ENCODE assay signal across 1 cellular context in the genomic region with DNA sequence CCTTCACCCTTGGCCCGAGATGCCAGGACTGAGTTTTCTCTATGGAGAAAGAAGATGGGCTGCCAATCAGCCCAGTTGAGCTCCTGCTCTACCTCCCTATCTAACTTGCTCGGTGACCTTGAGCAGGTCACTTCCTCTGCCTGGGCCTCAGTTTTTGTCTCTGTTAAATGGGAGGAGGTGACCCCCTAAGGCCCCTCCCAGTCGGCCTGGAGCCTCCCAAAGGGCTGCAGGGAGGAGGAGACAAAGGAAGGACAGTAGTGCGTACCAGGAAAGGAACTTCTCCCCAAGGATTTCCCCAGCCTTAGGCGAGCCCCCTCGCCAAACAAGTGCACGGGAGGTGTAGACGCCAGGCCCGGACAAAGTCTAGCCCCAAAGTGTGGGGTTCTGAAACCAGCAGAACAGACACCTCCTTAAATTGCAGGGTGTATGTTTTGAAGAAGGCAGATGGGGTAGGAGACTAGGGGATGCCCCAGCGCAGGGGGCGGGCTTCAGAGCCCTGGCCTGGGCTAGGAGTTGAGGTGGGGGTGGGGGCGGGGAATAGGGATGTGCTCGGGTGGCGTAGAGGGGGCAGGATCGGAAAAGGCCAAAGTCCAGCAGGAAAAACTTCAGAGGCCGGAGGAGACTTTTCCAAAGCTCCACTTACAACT.
TF ChIP-seq lines count a peak whose summit lies in the region.

No MANE protein-coding gene starts in this region.

TF ChIP-seq in SK-N-SH treated with all-trans-retinoic acid at 6 μM for 48 hours, 23 proteins besides CTCF, POLR2A, EP300 and RAD21 (continued from another document):
- TF ChIP-seq PPARA (CRISPR knock-in tag; IDR thresholded peaks at IDR 0.05; ENCODE audit: borderline replicate concordance) (no peak), ESRRG (CRISPR knock-in tag; IDR thresholded peaks at IDR 0.05) (no peak), ISL1 (CRISPR knock-in tag; IDR thresholded peaks at IDR 0.05) (no peak), ZFP30 (CRISPR knock-in tag; IDR thresholded peaks at IDR 0.05) (no peak), ARNTL (CRISPR knock-in tag; IDR thresholded peaks at IDR 0.05; ENCODE audit: borderline replicate concordance, low read depth) (no peak)
